ENCODE assay signal across 1 cellular context in genomic region chr22:38201371-38201717, GRCh38.
TF ChIP-seq lines count a peak whose summit lies in the region.

No MANE protein-coding gene starts in this region.

TF ChIP-seq in IMR-90, 13 proteins besides CTCF, POLR2A, EP300 and RAD21 (continued from another document):
- TF ChIP-seq, protein P1, sequence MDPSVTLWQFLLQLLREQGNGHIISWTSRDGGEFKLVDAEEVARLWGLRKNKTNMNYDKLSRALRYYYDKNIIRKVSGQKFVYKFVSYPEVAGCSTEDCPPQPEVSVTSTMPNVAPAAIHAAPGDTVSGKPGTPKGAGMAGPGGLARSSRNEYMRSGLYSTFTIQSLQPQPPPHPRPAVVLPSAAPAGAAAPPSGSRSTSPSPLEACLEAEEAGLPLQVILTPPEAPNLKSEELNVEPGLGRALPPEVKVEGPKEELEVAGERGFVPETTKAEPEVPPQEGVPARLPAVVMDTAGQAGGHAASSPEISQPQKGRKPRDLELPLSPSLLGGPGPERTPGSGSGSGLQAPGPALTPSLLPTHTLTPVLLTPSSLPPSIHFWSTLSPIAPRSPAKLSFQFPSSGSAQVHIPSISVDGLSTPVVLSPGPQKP (IDR thresholded peaks at IDR 0.05; ENCODE audit: borderline replicate concordance, low read depth, low read length): no peak
- TF ChIP-seq SMC3 (IDR thresholded peaks at IDR 0.05; ENCODE audit: low read depth, low read length) (no peak), CEBPB (IDR thresholded peaks at IDR 0.05; ENCODE audit: low read depth, low read length) (no peak), MAFK (IDR thresholded peaks at IDR 0.05; ENCODE audit: low read depth, low read length) (no peak), RCOR1 (IDR thresholded peaks at IDR 0.05; ENCODE audit: insufficient replicate concordance, low read length) (no peak), BHLHE40 (IDR thresholded peaks at IDR 0.05; ENCODE audit: low read depth, low read length) (no peak)
